1 cellular context compared by ENCODE assay signal in genomic region chr21:17611414-17612022, GRCh38.
TF ChIP-seq lines count a peak whose summit lies in the region.

No MANE protein-coding gene starts in this region.

TF ChIP-seq in HEK293, 187 proteins besides CTCF, POLR2A, EP300 and RAD21 (continued from another document and continues in another):
- no peak for TF ChIP-seq PRDM2 (tag by site-specific recombination; IDR thresholded peaks at IDR 0.05; ENCODE audit: borderline replicate concordance)
- peak; percentile 95 for TF ChIP-seq ATF2 (tag by site-specific recombination; IDR thresholded peaks at IDR 0.05; ENCODE audit: low read depth)
- no peak for TF ChIP-seq MZF1 (tag by site-specific recombination; IDR thresholded peaks at IDR 0.05; ENCODE audit: borderline replicate concordance)
- TF ChIP-seq ZFP69B (tag by site-specific recombination; IDR thresholded peaks at IDR 0.05) = no peak
- no peak for TF ChIP-seq ZNF302 (tag by site-specific recombination; IDR thresholded peaks at IDR 0.05; ENCODE audit: low read depth)
- no peak for TF ChIP-seq ZNF785 (tag by site-specific recombination; IDR thresholded peaks at IDR 0.05)
- no peak for TF ChIP-seq ZSCAN23 (tag by site-specific recombination; IDR thresholded peaks at IDR 0.05)
- no peak for TF ChIP-seq ZNF350 (tag by site-specific recombination; IDR thresholded peaks at IDR 0.05)
- peak; percentile 28 for TF ChIP-seq ZFP37 (tag by site-specific recombination; IDR thresholded peaks at IDR 0.05)
- no peak for TF ChIP-seq ZNF704 (tag by site-specific recombination; IDR thresholded peaks at IDR 0.05)
- TF ChIP-seq ZIC2 (tag by site-specific recombination; IDR thresholded peaks at IDR 0.05) = no peak
- no peak for TF ChIP-seq ZNF426 (tag by site-specific recombination; IDR thresholded peaks at IDR 0.05)
- 0 out of 2 replicates have a peak, but pooled peaks have one; percentile 11 for TF ChIP-seq ZNF121 (tag by site-specific recombination; IDR thresholded peaks at IDR 0.05)
- no peak for TF ChIP-seq ZNF843 (tag by site-specific recombination; IDR thresholded peaks at IDR 0.05)
- peak; percentile 85 for TF ChIP-seq ZNF629 (tag by site-specific recombination; IDR thresholded peaks at IDR 0.05)
- no peak for TF ChIP-seq ZNF157 (tag by site-specific recombination; IDR thresholded peaks at IDR 0.05)
- peak; percentile 90 for TF ChIP-seq ZBTB21 (tag by site-specific recombination; IDR thresholded peaks at IDR 0.05)
- no peak for TF ChIP-seq ZNF335 (tag by site-specific recombination; conservative IDR thresholded peaks at IDR 0.05)
- TF ChIP-seq TRIM28 (IDR thresholded peaks at IDR 0.05; ENCODE audit: borderline replicate concordance, low read length) = no peak
- TF ChIP-seq ZNF747 (tag by site-specific recombination; IDR thresholded peaks at IDR 0.05) = no peak
- no peak for TF ChIP-seq BCL11B (tag by site-specific recombination; IDR thresholded peaks at IDR 0.05; ENCODE audit: low read depth)
- no peak; the same call in 1 of the 2 replicates for TF ChIP-seq ZBTB11 (tag by site-specific recombination; conservative IDR thresholded peaks at IDR 0.05; ENCODE audit: low read depth)
- TF ChIP-seq ZNF114 (tag by site-specific recombination; IDR thresholded peaks at IDR 0.05) = no peak
- TF ChIP-seq ZNF398 (tag by site-specific recombination; IDR thresholded peaks at IDR 0.05) = no peak
- TF ChIP-seq ZNF555 (tag by site-specific recombination; conservative IDR thresholded peaks at IDR 0.05) = no peak
- TF ChIP-seq KLF1 (tag by site-specific recombination; IDR thresholded peaks at IDR 0.05) = no peak
- TF ChIP-seq ZNF837 (tag by site-specific recombination; IDR thresholded peaks at IDR 0.05) = no peak
- peak; percentile 43; the same call in 1 of the 2 replicates for TF ChIP-seq ZNF394 (tag by site-specific recombination; IDR thresholded peaks at IDR 0.05; ENCODE audit: borderline replicate concordance)
- no peak for TF ChIP-seq ZNF132 (tag by site-specific recombination; IDR thresholded peaks at IDR 0.05; ENCODE audit: borderline replicate concordance)
- no peak for TF ChIP-seq REST (tag by site-specific recombination; IDR thresholded peaks at IDR 0.05)
- TF ChIP-seq EGR2 (tag by site-specific recombination; IDR thresholded peaks at IDR 0.05; ENCODE audit: low read depth) = peak; percentile 86
- TF ChIP-seq ZSCAN4 (tag by site-specific recombination; IDR thresholded peaks at IDR 0.05) = 0 out of 2 replicates have a peak, but pooled peaks have one; percentile 13
- TF ChIP-seq ZEB2 (tag by site-specific recombination; IDR thresholded peaks at IDR 0.05) = no peak
- no peak for TF ChIP-seq ZNF677 (tag by site-specific recombination; IDR thresholded peaks at IDR 0.05)
- TF ChIP-seq ZNF37A (tag by site-specific recombination; IDR thresholded peaks at IDR 0.05) = no peak
- TF ChIP-seq ZBTB1 (tag by site-specific recombination; IDR thresholded peaks at IDR 0.05) = no peak
- peak; percentile 66 for TF ChIP-seq PRDM1 (tag by site-specific recombination; IDR thresholded peaks at IDR 0.05)
- peak; percentile 34 for TF ChIP-seq PRDM10 (tag by site-specific recombination; IDR thresholded peaks at IDR 0.05)
